Comparison of ENCODE assay signal across 29 cellular contexts in the genomic region with DNA sequence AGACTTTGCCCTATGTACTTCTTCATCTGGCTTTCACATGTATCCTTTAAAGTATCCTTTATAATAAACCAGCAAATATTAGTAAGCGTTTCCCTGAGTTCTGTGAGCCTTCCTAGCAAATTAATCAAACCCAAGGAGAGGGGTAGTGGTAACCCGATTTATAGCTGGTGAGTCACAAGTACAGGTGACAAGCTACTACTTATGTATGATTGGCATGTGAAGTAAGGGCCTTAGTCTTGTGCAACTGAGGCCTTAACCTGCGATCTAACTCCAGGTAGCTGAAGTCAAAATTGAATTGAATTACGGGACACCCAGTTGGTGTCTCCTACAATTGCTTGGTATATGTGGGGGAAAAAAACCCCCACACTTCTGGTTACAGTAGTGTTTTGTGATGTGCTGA.
"Had no signal": no experiment of that assay in that cellular context is flagged by ENCODE, and none has a peak within 500 bp of the region (broad histone marks: within the 10 kb centered on the region; RNA-seq: fewer than 3 reads in every experiment).

No MANE protein-coding gene starts in this region.

- DNase-seq: activated B cell treated with CpG ODN at 0.5 μM for 24 hours; activated CD4-positive, alpha-beta T cell treated with anti-CD3 and anti-CD28 coated beads, Interleukin-2, amount 50 U/mL, for 4 hours; activated naive CD4-positive, alpha-beta T cell treated with Interleukin-2 at 50 U/mL for 16 hours; activated T-cell treated with anti-CD3 and anti-CD28 coated beads for 4 hours; activated T-cell treated with anti-CD3 and anti-CD28 coated beads, Interleukin-2, amount 50 U/mL, for 72 hours; anterior cingulate cortex; dorsolateral prefrontal cortex; effector memory CD4-positive, alpha-beta T cell; erythroblast; heart right ventricle; kidney glomerular epithelial cell; mucosa of descending colon; retina; sigmoid colon; stimulated activated CD4-positive, alpha-beta T cell treated with anti-CD3 and anti-CD28 coated beads, Interleukin-1b, Interleukin-23, amount 100 ng/mL, for 48 hours; stimulated activated CD4-positive, alpha-beta T cell treated with anti-CD3 and anti-CD28 coated beads, Interleukin-4, amount 100 ng/mL, for 4 hours; stimulated activated CD8-positive, alpha-beta memory T cell treated with anti-CD3 and anti-CD28 coated beads, Interleukin-4, amount 100 ng/mL, for 48 hours; stomach; T-helper 1 cell; thyroid gland had no signal

- H3K9me3 ChIP-seq: heart right ventricle, mucosa of descending colon, sigmoid colon, stomach, thyroid gland, upper lobe of left lung had no signal

- H3K4me3 Mint-ChIP-seq: activated B cell treated with CpG ODN at 0.5 μM for 24 hours; activated naive CD8-positive, alpha-beta T cell; activated T-cell treated with anti-CD3 and anti-CD28 coated beads, Interleukin-2, amount 50 U/mL, for 72 hours; natural killer cell treated with Interleukin-12 subunit alpha and Interleukin-12 subunit beta and Interleukin-15 and Interleukin-18, amount 100 ng/mL, for 72 hours; stimulated activated memory B cell treated with anti-CD40 and anti-IgM and Interleukin-4, amounts not matched to agents 10 μg/mL and 1 μg/mL and 100 μg/mL, for 72 hours; T-helper 2 cell treated with Interferon-gamma antibody and Interleukin-4, amounts not matched to agents 5 μg/mL and 100 μg/mL, for 36 hours had no signal

- H3K9me3 Mint-ChIP-seq: activated B cell treated with CpG ODN at 0.5 μM for 24 hours; activated T-cell treated with anti-CD3 and anti-CD28 coated beads, Interleukin-2, amount 50 U/mL, for 72 hours; natural killer cell treated with Interleukin-12 subunit alpha and Interleukin-12 subunit beta and Interleukin-15 and Interleukin-18, amount 100 ng/mL, for 72 hours; stimulated activated memory B cell treated with anti-CD40 and anti-IgM and Interleukin-4, amounts not matched to agents 10 μg/mL and 1 μg/mL and 100 μg/mL, for 72 hours; T-helper 2 cell treated with Interferon-gamma antibody and Interleukin-4, amounts not matched to agents 5 μg/mL and 100 μg/mL, for 36 hours had no signal

- H3K4me1 ChIP-seq: thyroid gland, upper lobe of left lung had no signal

- H3K36me3 ChIP-seq: thyroid gland, upper lobe of left lung had no signal

- H3K27me3 ChIP-seq: dorsolateral prefrontal cortex, heart right ventricle, sigmoid colon, stomach, thyroid gland, upper lobe of left lung had no signal

- ATAC-seq: activated T-cell treated with anti-CD3 and anti-CD28 coated beads, Interleukin-2, amount 50 U/mL, for 72 hours; heart right ventricle; left lobe of liver; mucosa of descending colon; natural killer cell treated with Interleukin-12 subunit alpha and Interleukin-12 subunit beta and Interleukin-15 and Interleukin-18, amount 100 ng/mL, for 72 hours; stimulated activated memory B cell treated with anti-CD40 and anti-IgM and Interleukin-4, amounts not matched to agents 10 μg/mL and 1 μg/mL and 100 μg/mL, for 72 hours had no signal

- H3K4me1 Mint-ChIP-seq: activated B cell treated with CpG ODN at 0.5 μM for 24 hours; stimulated activated memory B cell treated with anti-CD40 and anti-IgM and Interleukin-4, amounts not matched to agents 10 μg/mL and 1 μg/mL and 100 μg/mL, for 72 hours had no signal

- H3K27ac ChIP-seq: coronary artery, heart right ventricle, sigmoid colon, stomach, thyroid gland, upper lobe of left lung had no signal

- H3K27ac Mint-ChIP-seq: activated B cell treated with CpG ODN at 0.5 μM for 24 hours; activated naive CD8-positive, alpha-beta T cell; natural killer cell treated with Interleukin-12 subunit alpha and Interleukin-12 subunit beta and Interleukin-15 and Interleukin-18, amount 100 ng/mL, for 72 hours; progenitor cell of endocrine pancreas; stimulated activated memory B cell treated with anti-CD40 and anti-IgM and Interleukin-4, amounts not matched to agents 10 μg/mL and 1 μg/mL and 100 μg/mL, for 72 hours; T-helper 2 cell treated with Interferon-gamma antibody and Interleukin-4, amounts not matched to agents 5 μg/mL and 100 μg/mL, for 36 hours had no signal

- H3K27me3 Mint-ChIP-seq: activated B cell treated with CpG ODN at 0.5 μM for 24 hours; activated naive CD8-positive, alpha-beta T cell; natural killer cell treated with Interleukin-12 subunit alpha and Interleukin-12 subunit beta and Interleukin-15 and Interleukin-18, amount 100 ng/mL, for 72 hours; progenitor cell of endocrine pancreas; stimulated activated memory B cell treated with anti-CD40 and anti-IgM and Interleukin-4, amounts not matched to agents 10 μg/mL and 1 μg/mL and 100 μg/mL, for 72 hours had no signal

- H3K4me2 ChIP-seq: smooth muscle cell had no signal

- H3K4me3 ChIP-seq: coronary artery, dorsolateral prefrontal cortex, heart right ventricle, mucosa of descending colon, sigmoid colon, smooth muscle cell, stomach, thyroid gland, upper lobe of left lung had no signal
